ENCODE assay signal across 14 cellular contexts in genomic region chr5:83955916-83956315, GRCh38.
A peak's percentile ranks its signal among the peaks of the same experiment; 100 is the strongest.
DNase-seq lines count a peak whose midpoint lies in the region; ATAC-seq and TF ChIP-seq lines count a peak whose summit lies in the region.
"Had no signal": no experiment of that assay in that cellular context is flagged by ENCODE, and none has a peak within 500 bp of the region (broad histone marks: within the 10 kb centered on the region; RNA-seq: fewer than 3 reads in every experiment).

No MANE protein-coding gene starts in this region.

- H3K27me3 ChIP-seq in RWPE2 (ENCODE audit: insufficient read depth, poor library complexity, severe bottlenecking), result no peaks in the 10 kb centered on the region
- H3K27me3 ChIP-seq in effector memory CD4-positive, alpha-beta T cell (replicated peaks; ENCODE audit: control insufficient read depth, insufficient read depth, low read length, poor library complexity, severe bottlenecking), result no peaks in the 10 kb centered on the region

- no peak overlapping the region for H3K27ac ChIP-seq in RWPE2 (ENCODE audit: poor library complexity, severe bottlenecking)
- no peak overlapping the region for H3K27ac ChIP-seq in effector memory CD4-positive, alpha-beta T cell (ENCODE audit: insufficient read depth, low read length, poor library complexity, severe bottlenecking)
- H3K27ac ChIP-seq: 22Rv1 had no signal

- no peak overlapping the region for H3K4me3 ChIP-seq in RWPE2 (ENCODE audit: severe bottlenecking)
- no peak overlapping the region for H3K4me3 ChIP-seq in fibroblast of mammary gland (ENCODE audit: control insufficient read depth, low read depth, low read length)
- H3K4me3 ChIP-seq in effector memory CD4-positive, alpha-beta T cell (ENCODE audit: insufficient read depth, low read depth, low read length, poor library complexity, severe bottlenecking), result no peak overlapping the region

- no peaks in the 10 kb centered on the region for H3K36me3 ChIP-seq in RWPE2 (ENCODE audit: low read depth)
- no peaks in the 10 kb centered on the region for H3K36me3 ChIP-seq in effector memory CD4-positive, alpha-beta T cell (ENCODE audit: control insufficient read depth, insufficient read depth, low read length)

- TF ChIP-seq CTCF in RWPE2 (IDR thresholded peaks at IDR 0.05; ENCODE audit: poor library complexity, severe bottlenecking) (no peak), fibroblast of mammary gland (conservative IDR thresholded peaks at IDR 0.05; ENCODE audit: control insufficient read depth, insufficient read depth, low read depth, low read length) (no peak), GM10266 (IDR thresholded peaks at IDR 0.05; ENCODE audit: control insufficient read depth, insufficient read depth, low read depth, missing control alignments) (no peak)

- no peaks in the 10 kb centered on the region for H3K9me3 ChIP-seq in RWPE2 (ENCODE audit: severe bottlenecking)
- no peaks in the 10 kb centered on the region for H3K9me3 ChIP-seq in effector memory CD4-positive, alpha-beta T cell (ENCODE audit: control insufficient read depth, low read length)

- H3K4me1 ChIP-seq in RWPE2 (ENCODE audit: insufficient read depth, poor library complexity, severe bottlenecking), result no peaks in the 10 kb centered on the region
- no peaks in the 10 kb centered on the region for H3K4me1 ChIP-seq in effector memory CD4-positive, alpha-beta T cell (ENCODE audit: control insufficient read depth, insufficient read depth, low read length, poor library complexity, severe bottlenecking)

- ATAC-seq in RWPE2 (ENCODE audit: low read depth), result peak; percentile 49; the same call in 2 of the 3 replicates

- DNase-seq in DMS53 (lab: John Stamatoyannopoulos, UW) (peak; percentile 17), DMS53 treated with DMSO at 0.1 percent for 48 hours (lab: John Stamatoyannopoulos, UW; ENCODE audit: unreplicated experiment) (no peak), RWPE2 (ENCODE audit: low spot score) (no peak), fibroblast of mammary gland (ENCODE audit: low read depth) (peak; percentile 46), smooth muscle cell of the brain vasculature (ENCODE audit: low read depth, low spot score) (peak; percentile 7), GM10266 (ENCODE audit: extremely low spot score) (no peak)
- DNase-seq in stimulated activated CD4-positive, alpha-beta T cell treated with anti-CD3 and anti-CD28 coated beads, Interleukin-1b, Interleukin-23, amount 100 ng/mL, for 48 hours, result no peak
- DNase-seq in effector memory CD4-positive, alpha-beta T cell, result no peak
- DNase-seq: activated T-cell treated with anti-CD3 and anti-CD28 coated beads, Interleukin-2, amount 50 U/mL, for 24 hours; cerebellar nuclear complex; NCI-H187; RPMI8226; stimulated activated CD8-positive, alpha-beta memory T cell treated with anti-CD3 and anti-CD28 coated beads, Interleukin-4, amount 100 ng/mL, for 48 hours had no signal

Comparison
In these comparisons a context has a peak if more than half of its experiments do, and no peak if none do; other contexts are left out.
1. DNase-seq: peak in DMS53 (single experiment), fibroblast of mammary gland (single experiment) and smooth muscle cell of the brain vasculature (single experiment); none in DMS53 treated with DMSO at 0.1 percent for 48 hours (single experiment), RWPE2 (single experiment), stimulated activated CD4-positive, alpha-beta T cell treated with anti-CD3 and anti-CD28 coated beads, Interleukin-1b, Interleukin-23, amount 100 ng/mL, for 48 hours (single experiment), effector memory CD4-positive, alpha-beta T cell (0 of 3) and GM10266 (single experiment).